ENCODE assay signal across 2 cellular contexts in genomic region chr6:169283924-169284323, GRCh38.
A peak's percentile ranks its signal among the peaks of the same experiment; 100 is the strongest.
TF ChIP-seq lines count a peak whose summit lies in the region.

No MANE protein-coding gene starts in this region.

TF ChIP-seq in HepG2, 621 proteins besides CTCF, POLR2A, EP300 and RAD21 (continues in another document):
- TF ChIP-seq NONO (IDR thresholded peaks at IDR 0.05) (0 out of 2 replicates have a peak, but pooled peaks have one; percentile 48), NONO (CRISPR knock-in tag; conservative IDR thresholded peaks at IDR 0.05) (no peak), ZSCAN25 (CRISPR knock-in tag; IDR thresholded peaks at IDR 0.05) (no peak), NR2F2 (IDR thresholded peaks at IDR 0.05; ENCODE audit: borderline replicate concordance, low read depth) (no peak), GATAD1 (CRISPR knock-in tag; IDR thresholded peaks at IDR 0.05) (no peak), ATM (IDR thresholded peaks at IDR 0.05; ENCODE audit: borderline replicate concordance) (0 out of 2 replicates have a peak, but pooled peaks have one; percentile 23), ZBTB33 (CRISPR knock-in tag; IDR thresholded peaks at IDR 0.05) (no peak), MBNL3 (CRISPR knock-in tag; conservative IDR thresholded peaks at IDR 0.05) (no peak), ARNT (IDR thresholded peaks at IDR 0.05) (0 out of 2 replicates have a peak, but pooled peaks have one; percentile 85), ZNF709 (CRISPR knock-in tag; IDR thresholded peaks at IDR 0.05) (no peak), ZNF839 (CRISPR knock-in tag; IDR thresholded peaks at IDR 0.05; ENCODE audit: borderline replicate concordance) (no peak), FOXO4 (CRISPR knock-in tag; conservative IDR thresholded peaks at IDR 0.05) (no peak), ZNF605 (CRISPR knock-in tag; IDR thresholded peaks at IDR 0.05) (no peak), LCORL (IDR thresholded peaks at IDR 0.05) (peak; percentile 75; the same call in 1 of the 2 replicates), LCORL (CRISPR knock-in tag; IDR thresholded peaks at IDR 0.05) (no peak), TFDP2 (CRISPR knock-in tag; IDR thresholded peaks at IDR 0.05) (no peak), HHEX (CRISPR knock-in tag; IDR thresholded peaks at IDR 0.05) (no peak), SOX6 (IDR thresholded peaks at IDR 0.05) (peak; percentile 53; the same call in 1 of the 2 replicates), SOX6 (CRISPR knock-in tag; IDR thresholded peaks at IDR 0.05) (no peak), CAMTA2 (CRISPR knock-in tag; IDR thresholded peaks at IDR 0.05; ENCODE audit: borderline replicate concordance) (no peak), ZFX (CRISPR knock-in tag; IDR thresholded peaks at IDR 0.05; ENCODE audit: low read depth) (no peak), CENPX (CRISPR knock-in tag; IDR thresholded peaks at IDR 0.05) (no peak), RFX5 (IDR thresholded peaks at IDR 0.05; ENCODE audit: low read depth, low read length) (no peak), NFRKB (IDR thresholded peaks at IDR 0.05) (peak; percentile 38; the same call in 1 of the 2 replicates), ZFP41 (CRISPR knock-in tag; IDR thresholded peaks at IDR 0.05; ENCODE audit: borderline replicate concordance) (no peak), RFXAP (CRISPR knock-in tag; IDR thresholded peaks at IDR 0.05; ENCODE audit: borderline replicate concordance) (no peak), ASH2L (IDR thresholded peaks at IDR 0.05; ENCODE audit: insufficient read length, low read depth, low read length) (no peak), SNAI1 (CRISPR knock-in tag; IDR thresholded peaks at IDR 0.05; ENCODE audit: borderline replicate concordance) (no peak), NRL (CRISPR knock-in tag; IDR thresholded peaks at IDR 0.05; ENCODE audit: borderline replicate concordance) (no peak), IRF2 (CRISPR knock-in tag; IDR thresholded peaks at IDR 0.05) (no peak), ZNF737 (CRISPR knock-in tag; IDR thresholded peaks at IDR 0.05; ENCODE audit: borderline replicate concordance) (no peak)
- TF ChIP-seq, protein P1, sequence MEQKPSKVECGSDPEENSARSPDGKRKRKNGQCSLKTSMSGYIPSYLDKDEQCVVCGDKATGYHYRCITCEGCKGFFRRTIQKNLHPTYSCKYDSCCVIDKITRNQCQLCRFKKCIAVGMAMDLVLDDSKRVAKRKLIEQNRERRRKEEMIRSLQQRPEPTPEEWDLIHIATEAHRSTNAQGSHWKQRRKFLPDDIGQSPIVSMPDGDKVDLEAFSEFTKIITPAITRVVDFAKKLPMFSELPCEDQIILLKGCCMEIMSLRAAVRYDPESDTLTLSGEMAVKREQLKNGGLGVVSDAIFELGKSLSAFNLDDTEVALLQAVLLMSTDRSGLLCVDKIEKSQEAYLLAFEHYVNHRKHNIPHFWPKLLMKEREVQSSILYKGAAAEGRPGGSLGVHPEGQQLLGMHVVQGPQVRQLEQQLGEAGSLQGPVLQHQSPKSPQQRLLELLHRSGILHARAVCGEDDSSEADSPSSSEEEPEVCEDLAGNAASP (CRISPR knock-in tag; IDR thresholded peaks at IDR 0.05; ENCODE audit: borderline replicate concordance) = no peak

TF ChIP-seq in K562, 482 proteins besides CTCF, POLR2A, EP300 and RAD21 (continues in another document):
- TF ChIP-seq GTF2E2 (tag; IDR thresholded peaks at IDR 0.05) (no peak), THAP7 (CRISPR knock-in tag; IDR thresholded peaks at IDR 0.05) (no peak), HMBOX1 (IDR thresholded peaks at IDR 0.05) (no peak), PHB2 (IDR thresholded peaks at IDR 0.05; ENCODE audit: low read depth) (peak; percentile 22; the same call in 1 of the 2 replicates), KAT7 (CRISPR knock-in tag; IDR thresholded peaks at IDR 0.05; ENCODE audit: borderline replicate concordance) (no peak), ARID1B (IDR thresholded peaks at IDR 0.05) (0 out of 2 replicates have a peak, but pooled peaks have one; percentile 10), SIRT6 (IDR thresholded peaks at IDR 0.05; ENCODE audit: low read depth, low read length) (no peak), ZNF318 (IDR thresholded peaks at IDR 0.05; ENCODE audit: borderline replicate concordance in 1 of 2, low read depth in 1 of 2) (no peak), ZNF354B (CRISPR knock-in tag; IDR thresholded peaks at IDR 0.05) (no peak), MLLT1 (IDR thresholded peaks at IDR 0.05) (peak in 1 of 2 experiments; percentile 31; a peak in 1 of 4 replicates), ZNF12 (CRISPR knock-in tag; IDR thresholded peaks at IDR 0.05) (no peak), PHF20 (IDR thresholded peaks at IDR 0.05; ENCODE audit: partially characterized antibody) (peak; percentile 36), CSDE1 (IDR thresholded peaks at IDR 0.05) (0 out of 4 replicates have a peak, but pooled peaks of 1 of the 2 experiments have one; percentile 29), SRSF7 (optimal IDR thresholded peaks at IDR 0.05; ENCODE audit: low read depth, low read length) (no peak), SRSF9 (IDR thresholded peaks at IDR 0.05; ENCODE audit: borderline replicate concordance, low read depth, low read length) (no peak), STAT5A (IDR thresholded peaks at IDR 0.05; ENCODE audit: borderline replicate concordance, low read length) (no peak), BMI1 (IDR thresholded peaks at IDR 0.05; ENCODE audit: low read length) (no peak), GTF2A2 (tag; IDR thresholded peaks at IDR 0.05) (no peak), ZNF431 (CRISPR knock-in tag; IDR thresholded peaks at IDR 0.05) (no peak), BRCA1 (IDR thresholded peaks at IDR 0.05) (no peak), BRCA1 (CRISPR knock-in tag; IDR thresholded peaks at IDR 0.05) (no peak), ZNF121 (CRISPR knock-in tag; conservative IDR thresholded peaks at IDR 0.05) (no peak), CEBPB (tag; IDR thresholded peaks at IDR 0.05) (no peak), ETV6 (IDR thresholded peaks at IDR 0.05; ENCODE audit: borderline replicate concordance in 1 of 2, low read depth in 2 of 2, low read length in 1 of 2) (no peak), ETV6 (CRISPR knock-in tag; IDR thresholded peaks at IDR 0.05; ENCODE audit: borderline replicate concordance) (no peak), TFAP4 (CRISPR knock-in tag; IDR thresholded peaks at IDR 0.05; ENCODE audit: borderline replicate concordance) (no peak), CHD4 (IDR thresholded peaks at IDR 0.05; ENCODE audit: insufficient read depth, insufficient replicate concordance, low read depth, low read length, poor library complexity, severe bottlenecking) (no peak), TSC22D4 (tag; IDR thresholded peaks at IDR 0.05) (peak; percentile 22; the same call in 1 of the 2 replicates)
- TF ChIP-seq, protein P2, sequence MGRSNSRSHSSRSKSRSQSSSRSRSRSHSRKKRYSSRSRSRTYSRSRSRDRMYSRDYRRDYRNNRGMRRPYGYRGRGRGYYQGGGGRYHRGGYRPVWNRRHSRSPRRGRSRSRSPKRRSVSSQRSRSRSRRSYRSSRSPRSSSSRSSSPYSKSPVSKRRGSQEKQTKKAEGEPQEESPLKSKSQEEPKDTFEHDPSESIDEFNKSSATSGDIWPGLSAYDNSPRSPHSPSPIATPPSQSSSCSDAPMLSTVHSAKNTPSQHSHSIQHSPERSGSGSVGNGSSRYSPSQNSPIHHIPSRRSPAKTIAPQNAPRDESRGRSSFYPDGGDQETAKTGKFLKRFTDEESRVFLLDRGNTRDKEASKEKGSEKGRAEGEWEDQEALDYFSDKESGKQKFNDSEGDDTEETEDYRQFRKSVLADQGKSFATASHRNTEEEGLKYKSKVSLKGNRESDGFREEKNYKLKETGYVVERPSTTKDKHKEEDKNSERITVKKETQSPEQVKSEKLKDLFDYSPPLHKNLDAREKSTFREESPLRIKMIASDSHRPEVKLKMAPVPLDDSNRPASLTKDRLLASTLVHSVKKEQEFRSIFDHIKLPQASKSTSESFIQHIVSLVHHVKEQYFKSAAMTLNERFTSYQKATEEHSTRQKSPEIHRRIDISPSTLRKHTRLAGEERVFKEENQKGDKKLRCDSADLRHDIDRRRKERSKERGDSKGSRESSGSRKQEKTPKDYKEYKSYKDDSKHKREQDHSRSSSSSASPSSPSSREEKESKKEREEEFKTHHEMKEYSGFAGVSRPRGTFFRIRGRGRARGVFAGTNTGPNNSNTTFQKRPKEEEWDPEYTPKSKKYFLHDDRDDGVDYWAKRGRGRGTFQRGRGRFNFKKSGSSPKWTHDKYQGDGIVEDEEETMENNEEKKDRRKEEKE (IDR thresholded peaks at IDR 0.05; ENCODE audit: borderline replicate concordance in 1 of 2, control insufficient read depth in 1 of 2, low read depth in 2 of 2, low read length in 1 of 2) = peak in 1 of 2 experiments; percentile 35; a peak in 1 of 4 replicates
